Comparison of ENCODE assay signal across 28 cellular contexts in the genomic region with DNA sequence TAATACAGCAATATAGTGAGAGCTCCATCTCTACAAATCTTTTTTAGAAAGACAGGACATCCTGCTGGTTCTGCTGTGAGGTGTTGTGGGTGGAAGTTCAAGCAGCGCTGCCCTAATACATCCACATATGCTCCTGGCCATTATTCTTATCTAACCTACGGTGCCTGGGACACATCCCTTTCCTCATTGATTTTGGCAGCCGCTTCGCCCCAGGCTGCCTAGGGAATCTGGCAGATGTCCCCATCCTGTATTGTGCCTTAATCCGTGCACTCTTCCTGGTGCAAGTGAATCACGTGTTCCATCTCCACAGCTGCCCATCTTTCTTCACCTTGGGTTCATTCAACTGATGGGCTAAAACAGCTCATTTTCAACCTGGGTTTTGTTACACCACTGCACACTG. TPM values are rescaled to one million over a fixed set of nuclear protein-coding genes. Genes with fewer than 3 reads are reported as not detected.
A peak's percentile ranks its signal among the peaks of the same experiment; 100 is the strongest.
DNase-seq lines count a peak whose midpoint lies in the region; ATAC-seq and TF ChIP-seq lines count a peak whose summit lies in the region.
"Had no signal": no experiment of that assay in that cellular context is flagged by ENCODE, and none has a peak within 500 bp of the region (broad histone marks: within the 10 kb centered on the region; RNA-seq: fewer than 3 reads in every experiment).

No MANE protein-coding gene starts in this region.

- peak; percentile 83 for DNase-seq in NCI-H82 (lab: John Stamatoyannopoulos, UW)
- DNase-seq in NCI-H82 treated with DMSO at 0.1 percent for 48 hours (lab: John Stamatoyannopoulos, UW; ENCODE audit: unreplicated experiment), result no peak
- DNase-seq in D341Med (ENCODE audit: low spot score), result peak; percentile 52
- no peak for DNase-seq in central memory CD8-positive, alpha-beta T cell (ENCODE audit: low spot score in 2 of 2)
- DNase-seq in natural killer cell, result no peak
- no peak for DNase-seq in GM23248
- DNase-seq: activated CD4-positive, alpha-beta T cell treated with anti-CD3 and anti-CD28 coated beads for 48 hours; CD8-positive, alpha-beta T cell; cortex of kidney; esophagus squamous epithelium; foreskin melanocyte; mammary epithelial cell; MM.1S; NCI-H2081 treated with DMSO at 0.1 percent for 48 hours; NCI-H446 treated with DMSO at 0.1 percent for 48 hours; NK-92 treated with Interleukin-12 subunit alpha and Interleukin-12 subunit beta, amount 100 ng/mL, for 24 hours; nucleus accumbens; psoas muscle; stimulated activated CD4-positive, alpha-beta T cell treated with anti-CD3 and anti-CD28 coated beads, Interleukin-4, amount 100 ng/mL, for 4 hours had no signal

- H3F3A ChIP-seq in GM23248 (ENCODE audit: insufficient read depth), result peaks cover 11% of the 10 kb centered on the region

- ATAC-seq in central memory CD8-positive, alpha-beta T cell (replicated peaks; ENCODE audit: extremely low read depth, poor library complexity, severe bottlenecking), result no peak
- ATAC-seq in natural killer cell (no peak), GM19463 (IDR thresholded peaks at IDR 0.05; ENCODE audit: unreplicated experiment) (no peak), GM21576 (IDR thresholded peaks at IDR 0.05; ENCODE audit: unreplicated experiment) (no peak)
- ATAC-seq: activated naive CD4-positive, alpha-beta T cell treated with anti-CD3 and anti-CD28 coated beads, Interleukin-2, amount 50 U/mL, for 72 hours; CD8-positive, alpha-beta T cell; PC-3; psoas muscle; Right ventricle myocardium inferior; stimulated activated memory B cell treated with anti-CD40 and anti-IgM and Interleukin-4, amounts not matched to agents 10 μg/mL and 1 μg/mL and 100 μg/mL, for 72 hours had no signal

- WGBS in GM23248 (ENCODE audit: low coverage in 1 of 2, low lambda C conversion rate in 2 of 2, missing lambda C conversion rate in 2 of 2), 2 experiments, result 88 to 91% methylated on average over 6 of the region's 6 CpGs

- TF ChIP-seq CTCF in natural killer cell (IDR thresholded peaks at IDR 0.05), result no peak

- peaks cover 29% of the 10 kb centered on the region for H3K36me3 Mint-ChIP-seq in central memory CD8-positive, alpha-beta T cell (ENCODE audit: insufficient read depth)
- peaks cover 6% of the 10 kb centered on the region for H3K36me3 Mint-ChIP-seq in natural killer cell

- H3K4me1 ChIP-seq in GM23248 (ENCODE audit: insufficient read depth), result peaks cover 10% of the 10 kb centered on the region; the same call in 1 of the 2 replicates

- in situ Hi-C loops in GM23248 (cut with MboI), result loop anchor here (10.0 kb wide), 1 partner anchor 130 kb away; no protein-coding TSS in a partner anchor

- H4K20me1 ChIP-seq in GM23248 (ENCODE audit: insufficient read depth), result no peaks in the 10 kb centered on the region; the same call in 1 of the 2 replicates

- intact Hi-C loops in natural killer cell (cut with micrococcal nuclease), result loop anchor here (5.0 kb wide), 1 partner anchor 108 kb away; no protein-coding TSS in a partner anchor

- H3K79me2 ChIP-seq in GM23248 (ENCODE audit: insufficient read depth), result peaks cover 85% of the 10 kb centered on the region

- H3K27me3 ChIP-seq in GM23248 (replicated peaks; ENCODE audit: insufficient read depth), result no peaks in the 10 kb centered on the region
- H3K27me3 ChIP-seq: ascending aorta, cardiac muscle cell, esophagus squamous epithelium had no signal

- no peaks in the 10 kb centered on the region for H3K9me3 Mint-ChIP-seq in central memory CD8-positive, alpha-beta T cell
- H3K9me3 Mint-ChIP-seq in natural killer cell, result no peaks in the 10 kb centered on the region
- H3K9me3 Mint-ChIP-seq: activated naive CD4-positive, alpha-beta T cell treated with anti-CD3 and anti-CD28 coated beads, Interleukin-2, amount 50 U/mL, for 72 hours; CD8-positive, alpha-beta T cell; stimulated activated memory B cell treated with anti-CD40 and anti-IgM and Interleukin-4, amounts not matched to agents 10 μg/mL and 1 μg/mL and 100 μg/mL, for 72 hours had no signal

- H3K9me3 ChIP-seq in GM23248 (ENCODE audit: low read depth), result no peaks in the 10 kb centered on the region
- H3K9me3 ChIP-seq: ascending aorta, esophagus squamous epithelium, psoas muscle had no signal

- peaks cover 22% of the 10 kb centered on the region for H3K36me3 ChIP-seq in GM23248 (ENCODE audit: low read depth)

- no peak overlapping the region for H2AFZ ChIP-seq in GM23248

- peak overlapping the region; percentile 6 for H3K4me3 Mint-ChIP-seq in central memory CD8-positive, alpha-beta T cell
- H3K4me3 Mint-ChIP-seq in natural killer cell, result peak overlapping the region; percentile 52
- H3K4me3 Mint-ChIP-seq: CD8-positive, alpha-beta T cell; stimulated activated memory B cell treated with anti-CD40 and anti-IgM and Interleukin-4, amounts not matched to agents 10 μg/mL and 1 μg/mL and 100 μg/mL, for 72 hours had no signal

- peaks cover 25% of the 10 kb centered on the region for H3K4me1 Mint-ChIP-seq in central memory CD8-positive, alpha-beta T cell
- H3K4me1 Mint-ChIP-seq in natural killer cell, result peaks cover 24 to 25% of the 10 kb centered on the region in 2 donors

- H3K9me2 ChIP-seq in GM23248 (ENCODE audit: insufficient read depth), result no peaks in the 10 kb centered on the region

- no peak overlapping the region for H3K9ac ChIP-seq in GM23248
- H3K9ac ChIP-seq: KMS-11 had no signal

- no peak overlapping the region for H3K4me2 ChIP-seq in GM23248 (ENCODE audit: unreplicated experiment)
- H3K4me2 ChIP-seq: KMS-11 had no signal

- H3K27ac ChIP-seq in GM23248, result no peak overlapping the region
- H3K27ac ChIP-seq: ascending aorta, esophagus squamous epithelium, KMS-11, psoas muscle had no signal

- no peak overlapping the region for H3K4me3 ChIP-seq in GM23248
- H3K4me3 ChIP-seq: ascending aorta, cardiac muscle cell, esophagus squamous epithelium, psoas muscle had no signal

- H3K27me3 Mint-ChIP-seq in central memory CD8-positive, alpha-beta T cell, result no peaks in the 10 kb centered on the region
- no peaks in the 10 kb centered on the region for H3K27me3 Mint-ChIP-seq in natural killer cell (ENCODE audit: low read depth in 2 of 2)
- H3K27me3 Mint-ChIP-seq: stimulated activated memory B cell treated with anti-CD40 and anti-IgM and Interleukin-4, amounts not matched to agents 10 μg/mL and 1 μg/mL and 100 μg/mL, for 72 hours had no signal

- no peak overlapping the region for H3K27ac Mint-ChIP-seq in central memory CD8-positive, alpha-beta T cell (ENCODE audit: low read depth)
- no peak overlapping the region for H3K27ac Mint-ChIP-seq in natural killer cell
- H3K27ac Mint-ChIP-seq: CD8-positive, alpha-beta T cell; stimulated activated memory B cell treated with anti-CD40 and anti-IgM and Interleukin-4, amounts not matched to agents 10 μg/mL and 1 μg/mL and 100 μg/mL, for 72 hours had no signal

RNA-seq across cellular contexts. Expression of gene UBE2G2, which starts 3.1 kb away (rescaled TPM):
- 100 to 1,000 TPM in 2 of 3 donors, 10 to 100 TPM in 1; 89.1 to 109 (median 107) TPM for total RNA-seq in natural killer cell
- total RNA-seq in GM23248 (2014; rRNA removed; shearing (Covaris generic)), result 39.1 and 48.6 TPM in 2 replicates
- 62.3 and 64.4 TPM in 2 replicates for polyA plus RNA-seq in GM23248 (2016; fragmentation: Nextera tagmentation; extraction: Ambion mirVana)

RNA-seq across cellular contexts. Expression of gene SUMO3, which starts 13.1 kb away (rescaled TPM):
- 10 to 100 TPM; 64.0 to 70.1 (median 65.2) TPM for total RNA-seq in natural killer cell
- 97.3 and 110 TPM in 2 replicates for total RNA-seq in GM23248 (2014; rRNA removed; shearing (Covaris generic))
- 178 TPM in 2 replicates for polyA plus RNA-seq in GM23248 (2016; fragmentation: Nextera tagmentation; extraction: Ambion mirVana)

Comparison
In these comparisons a context has a peak if more than half of its experiments do, and no peak if none do; other contexts are left out.
1. DNase-seq: peak in NCI-H82 (single experiment) and D341Med (single experiment); none in NCI-H82 treated with DMSO at 0.1 percent for 48 hours (single experiment), central memory CD8-positive, alpha-beta T cell (0 of 2), natural killer cell (single experiment) and GM23248 (single experiment).